Comparison of ENCODE assay signal across 22 cellular contexts in genomic region chr2:161876416-161876815, GRCh38.
"Had no signal": no experiment of that assay in that cellular context is flagged by ENCODE, and none has a peak within 500 bp of the region (broad histone marks: within the 10 kb centered on the region; RNA-seq: fewer than 3 reads in every experiment).

No MANE protein-coding gene starts in this region.

- H3K4me3 ChIP-seq: colonic mucosa, coronary artery, dorsolateral prefrontal cortex, esophagus muscularis mucosa, esophagus squamous epithelium, gastrocnemius medialis, gastroesophageal sphincter, heart left ventricle, heart right ventricle had no signal

- DNase-seq: colonic mucosa; cortex of kidney; dermis blood vessel endothelial cell; dorsolateral prefrontal cortex; effector CD4-positive, alpha-beta T cell; effector CD8-positive, alpha-beta T cell; effector memory CD4-positive, alpha-beta T cell; effector memory CD8-positive, alpha-beta T cell; endodermal cell; erythroblast; esophagus squamous epithelium; foreskin fibroblast; foreskin keratinocyte; foreskin melanocyte; gastrocnemius medialis; glutamatergic neuron; head of caudate nucleus; heart left ventricle; heart right ventricle had no signal

- H3K36me3 ChIP-seq: colonic mucosa, esophagus muscularis mucosa, esophagus squamous epithelium, gastrocnemius medialis, gastroesophageal sphincter, heart left ventricle, heart right ventricle had no signal

- H3K9me3 ChIP-seq: colonic mucosa, esophagus muscularis mucosa, esophagus squamous epithelium, gastrocnemius medialis, gastroesophageal sphincter, heart left ventricle, heart right ventricle had no signal

- H3K27me3 ChIP-seq: colonic mucosa, dorsolateral prefrontal cortex, esophagus muscularis mucosa, esophagus squamous epithelium, foreskin keratinocyte, gastrocnemius medialis, gastroesophageal sphincter had no signal
